9 cellular contexts compared by ENCODE assay signal in genomic region chr6:13273931-13274706, GRCh38. TPM values are rescaled to one million over a fixed set of nuclear protein-coding genes. Genes with fewer than 3 reads are reported as not detected.
DNase-seq lines count a peak whose midpoint lies in the region; ATAC-seq, FAIRE-seq and TF ChIP-seq lines count a peak whose summit lies in the region.
"Had no signal": no experiment of that assay in that cellular context is flagged by ENCODE, and none has a peak within 500 bp of the region (broad histone marks: within the 10 kb centered on the region; RNA-seq: fewer than 3 reads in every experiment).

No MANE protein-coding gene starts in this region.

- ATAC-seq in GM21515 (IDR thresholded peaks at IDR 0.05; ENCODE audit: unreplicated experiment): peak; percentile 55
- ATAC-seq in natural killer cell treated with Interleukin-12 subunit alpha and Interleukin-12 subunit beta and Interleukin-15 and Interleukin-18, amount 100 ng/mL, for 72 hours: peak; percentile 81 to 86

- peaks cover 13% of the 10 kb centered on the region in 2 donors for H3K27me3 Mint-ChIP-seq in natural killer cell treated with Interleukin-12 subunit alpha and Interleukin-12 subunit beta and Interleukin-15 and Interleukin-18, amount 100 ng/mL, for 72 hours

- TF ChIP-seq POLR2A in NB4 (IDR thresholded peaks at IDR 0.05; ENCODE audit: extremely low read depth, insufficient read length): peak; percentile 26

- H3K36me3 Mint-ChIP-seq in natural killer cell treated with Interleukin-12 subunit alpha and Interleukin-12 subunit beta and Interleukin-15 and Interleukin-18, amount 100 ng/mL, for 72 hours: no peaks in the 10 kb centered on the region

- FAIRE-seq in urothelium cell line (lab: Jason Lieb, UNC): no peak
- no peak for FAIRE-seq in HTR-8/SVneo (lab: Jason Lieb, UNC)
- FAIRE-seq: TTC549 had no signal

- peak overlapping the region; percentile 76 for H3K4me3 Mint-ChIP-seq in natural killer cell treated with Interleukin-12 subunit alpha and Interleukin-12 subunit beta and Interleukin-15 and Interleukin-18, amount 100 ng/mL, for 72 hours

- H3K4me3 ChIP-seq in NB4 (ENCODE audit: low read depth, low read length): peak overlapping the region; percentile 85

- peak overlapping the region; percentile 37 to 49 for H3K27ac Mint-ChIP-seq in natural killer cell treated with Interleukin-12 subunit alpha and Interleukin-12 subunit beta and Interleukin-15 and Interleukin-18, amount 100 ng/mL, for 72 hours

- peak; percentile 59 for DNase-seq in Ammon's horn (ENCODE audit: low spot score)
- DNase-seq in NB4 (ENCODE audit: low read depth): peak; percentile 88
- DNase-seq in activated T-helper 1 cell treated with Interleukin-2 at 50 U/mL for 16 hours (ENCODE audit: low read depth): peak; percentile 4
- peak; percentile 69 for DNase-seq in natural killer cell treated with Interleukin-12 subunit alpha and Interleukin-12 subunit beta and Interleukin-15 and Interleukin-18, amount 100 ng/mL, for 72 hours (ENCODE audit: low spot score)
- DNase-seq in urothelium cell line (ENCODE audit: low spot score): peak; percentile 29
- DNase-seq in HTR-8/SVneo (ENCODE audit: insufficient read length, low spot score): no peak
- DNase-seq in NCI-H345 (lab: John Stamatoyannopoulos, UW): no peak

- no peak for TF ChIP-seq CTCF in NB4 (IDR thresholded peaks at IDR 0.05; ENCODE audit: low read depth, low read length)

- peaks cover 18 to 19% of the 10 kb centered on the region in 2 donors for H3K4me1 Mint-ChIP-seq in natural killer cell treated with Interleukin-12 subunit alpha and Interleukin-12 subunit beta and Interleukin-15 and Interleukin-18, amount 100 ng/mL, for 72 hours (ENCODE audit: low read depth in 2 of 2)

- H3K9me3 Mint-ChIP-seq in natural killer cell treated with Interleukin-12 subunit alpha and Interleukin-12 subunit beta and Interleukin-15 and Interleukin-18, amount 100 ng/mL, for 72 hours: no peaks in the 10 kb centered on the region

RNA-seq across cellular contexts. Expression of gene TBC1D7, which starts 54.2 kb away (rescaled TPM):
- total RNA-seq in natural killer cell treated with Interleukin-12 subunit alpha and Interleukin-12 subunit beta and Interleukin-15 and Interleukin-18, amount 100 ng/mL, for 72 hours: 10 to 100 TPM; 21.8 to 23.4 TPM

Comparison
In these comparisons a context has a peak if more than half of its experiments do, and no peak if none do; other contexts are left out.
1. DNase-seq: peak in Ammon's horn (single experiment), NB4 (single experiment), activated T-helper 1 cell treated with Interleukin-2 at 50 U/mL for 16 hours (single experiment), natural killer cell treated with Interleukin-12 subunit alpha and Interleukin-12 subunit beta and Interleukin-15 and Interleukin-18, amount 100 ng/mL, for 72 hours (single experiment) and urothelium cell line (single experiment); none in HTR-8/SVneo (single experiment) and NCI-H345 (single experiment).